28 cellular contexts compared by ENCODE assay signal in the genomic region with DNA sequence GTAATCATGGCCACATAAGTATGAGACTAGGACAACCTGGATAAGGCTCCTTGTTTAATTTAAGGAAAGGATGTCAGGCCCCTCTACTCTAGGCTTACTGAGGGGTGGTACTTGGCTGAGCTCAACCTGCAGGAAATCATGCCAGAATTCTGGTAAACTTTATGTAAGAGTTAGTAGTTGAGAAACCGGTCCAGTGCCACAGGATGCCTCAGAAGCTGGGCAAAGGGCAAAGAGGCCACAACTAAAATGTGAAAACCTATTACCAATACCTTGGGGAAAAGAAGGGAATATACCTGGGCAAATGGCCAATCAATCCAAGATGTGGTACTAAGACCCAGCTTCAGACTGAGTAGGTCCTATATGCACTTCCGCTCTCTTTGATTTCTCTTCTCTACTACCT.
"Had no signal": no experiment of that assay in that cellular context is flagged by ENCODE, and none has a peak within 500 bp of the region (broad histone marks: within the 10 kb centered on the region; RNA-seq: fewer than 3 reads in every experiment).

No MANE protein-coding gene starts in this region.

- H3K27me3 Mint-ChIP-seq: activated CD4-positive, alpha-beta memory T cell treated with anti-CD3 and anti-CD28 coated beads, Interleukin-2, amount 10 ng/mL, durations not matched to agents 7 days and 5 days; activated CD4-positive, alpha-beta T cell treated with anti-CD3 and anti-CD28 coated beads, Interleukin-2, amount 10 ng/mL, durations not matched to agents 7 days and 5 days; activated naive CD8-positive, alpha-beta T cell; activated T-cell treated with anti-CD3 and anti-CD28 coated beads, Interleukin-2, amount 50 U/mL, for 24 hours; central memory CD8-positive, alpha-beta T cell; dendritic cell treated with granulocyte-macrophage colony-stimulating factor and Interleukin-4, amounts not matched to agents 40 ng/mL and 50 ng/mL, for 4 days had no signal

- H3K4me3 ChIP-seq: coronary artery, dorsolateral prefrontal cortex, esophagus muscularis mucosa, gastroesophageal sphincter had no signal

- H3K4me1 Mint-ChIP-seq: activated CD4-positive, alpha-beta memory T cell treated with anti-CD3 and anti-CD28 coated beads, Interleukin-2, amount 10 ng/mL, durations not matched to agents 7 days and 5 days; activated CD4-positive, alpha-beta T cell treated with anti-CD3 and anti-CD28 coated beads, Interleukin-2, amount 10 ng/mL, durations not matched to agents 7 days and 5 days had no signal

- DNase-seq: activated CD4-positive, alpha-beta memory T cell treated with anti-CD3 and anti-CD28 coated beads, Interleukin-2, amount 10 ng/mL, durations not matched to agents 7 days and 5 days; activated CD4-positive, alpha-beta T cell treated with anti-CD3 and anti-CD28 coated beads for 1 hour; activated CD4-positive, alpha-beta T cell treated with anti-CD3 and anti-CD28 coated beads for 4 hours; activated CD4-positive, alpha-beta T cell treated with anti-CD3 and anti-CD28 coated beads, Interleukin-2, amount 10 ng/mL, durations not matched to agents 7 days and 5 days; activated CD4-positive, alpha-beta T cell treated with anti-CD3 and anti-CD28 coated beads, Interleukin-2, amount 50 U/mL, for 4 hours; activated CD8-positive, alpha-beta memory T cell treated with anti-CD3 and anti-CD28 coated beads, Interleukin-2, amount 50 U/mL, for 48 hours; activated effector memory CD4-positive, alpha-beta T cell treated with Interleukin-2 at 50 U/mL for 16 hours; activated gamma-delta T cell treated with Interleukin-2 at 50 U/mL for 16 hours; activated naive CD4-positive, alpha-beta T cell treated with anti-CD3 and anti-CD28 coated beads, Interleukin-2, amount 50 U/mL, for 16 hours; activated naive CD4-positive, alpha-beta T cell treated with Interleukin-2 at 50 U/mL for 16 hours; activated T-cell treated with anti-CD3 and anti-CD28 coated beads for 4 hours; activated T-cell treated with anti-CD3 and anti-CD28 coated beads, Interleukin-2, amount 50 U/mL, for 24 hours; activated T-cell treated with anti-CD3 and anti-CD28 coated beads, Interleukin-2, amount 50 U/mL, for 72 hours; amniotic stem cell; anterior cingulate cortex; brain microvascular endothelial cell; dorsolateral prefrontal cortex; effector memory CD4-positive, alpha-beta T cell; endodermal cell; erythroblast; foreskin melanocyte; T-helper 2 cell had no signal

- H3K27ac Mint-ChIP-seq: activated CD4-positive, alpha-beta memory T cell treated with anti-CD3 and anti-CD28 coated beads, Interleukin-2, amount 10 ng/mL, durations not matched to agents 7 days and 5 days; activated CD4-positive, alpha-beta T cell treated with anti-CD3 and anti-CD28 coated beads, Interleukin-2, amount 10 ng/mL, durations not matched to agents 7 days and 5 days; dendritic cell treated with granulocyte-macrophage colony-stimulating factor and Interleukin-4, amounts not matched to agents 40 ng/mL and 50 ng/mL, for 4 days; endodermal cell had no signal

- H3K27me3 ChIP-seq: brain microvascular endothelial cell, dorsolateral prefrontal cortex, esophagus muscularis mucosa, gastroesophageal sphincter had no signal

- H3K9me3 Mint-ChIP-seq: activated CD4-positive, alpha-beta memory T cell treated with anti-CD3 and anti-CD28 coated beads, Interleukin-2, amount 10 ng/mL, durations not matched to agents 7 days and 5 days; activated CD4-positive, alpha-beta T cell treated with anti-CD3 and anti-CD28 coated beads, Interleukin-2, amount 10 ng/mL, durations not matched to agents 7 days and 5 days; activated T-cell treated with anti-CD3 and anti-CD28 coated beads, Interleukin-2, amount 50 U/mL, for 24 hours; activated T-cell treated with anti-CD3 and anti-CD28 coated beads, Interleukin-2, amount 50 U/mL, for 72 hours; central memory CD8-positive, alpha-beta T cell; dendritic cell treated with granulocyte-macrophage colony-stimulating factor and Interleukin-4, amounts not matched to agents 40 ng/mL and 50 ng/mL, for 4 days; endodermal cell had no signal

- H3K27ac ChIP-seq: brain microvascular endothelial cell, coronary artery, dorsolateral prefrontal cortex, esophagus muscularis mucosa, gastroesophageal sphincter had no signal

- ATAC-seq: activated T-cell treated with anti-CD3 and anti-CD28 coated beads, Interleukin-2, amount 50 U/mL, for 72 hours; gastroesophageal sphincter had no signal

- H3K4me3 Mint-ChIP-seq: activated CD4-positive, alpha-beta memory T cell treated with anti-CD3 and anti-CD28 coated beads, Interleukin-2, amount 10 ng/mL, durations not matched to agents 7 days and 5 days; activated CD4-positive, alpha-beta T cell treated with anti-CD3 and anti-CD28 coated beads, Interleukin-2, amount 10 ng/mL, durations not matched to agents 7 days and 5 days; activated naive CD8-positive, alpha-beta T cell; activated T-cell treated with anti-CD3 and anti-CD28 coated beads, Interleukin-2, amount 50 U/mL, for 24 hours; activated T-cell treated with anti-CD3 and anti-CD28 coated beads, Interleukin-2, amount 50 U/mL, for 72 hours; central memory CD8-positive, alpha-beta T cell; dendritic cell treated with granulocyte-macrophage colony-stimulating factor and Interleukin-4, amounts not matched to agents 40 ng/mL and 50 ng/mL, for 4 days; endodermal cell had no signal

- H3K9me3 ChIP-seq: esophagus muscularis mucosa, gastroesophageal sphincter had no signal
